Comparison of ENCODE assay signal across 27 cellular contexts in genomic region chr2:67204349-67204748, GRCh38.
"Had no signal": no experiment of that assay in that cellular context is flagged by ENCODE, and none has a peak within 500 bp of the region (broad histone marks: within the 10 kb centered on the region; RNA-seq: fewer than 3 reads in every experiment).

No MANE protein-coding gene starts in this region.

- H3K4me3 ChIP-seq: colonic mucosa, coronary artery, dorsolateral prefrontal cortex, esophagus muscularis mucosa, esophagus squamous epithelium, gastrocnemius medialis, gastroesophageal sphincter, heart left ventricle, heart right ventricle had no signal

- H3K27ac ChIP-seq: colonic mucosa, coronary artery, dorsolateral prefrontal cortex, epithelial cell of prostate, esophagus muscularis mucosa, esophagus squamous epithelium, foreskin keratinocyte, gastrocnemius medialis, gastroesophageal sphincter, heart left ventricle, heart right ventricle had no signal

- H3K36me3 ChIP-seq: colonic mucosa, esophagus muscularis mucosa, esophagus squamous epithelium, gastrocnemius medialis, gastroesophageal sphincter, heart left ventricle, heart right ventricle had no signal

- H3K4me1 ChIP-seq: colonic mucosa, esophagus muscularis mucosa, esophagus squamous epithelium, foreskin keratinocyte, gastrocnemius medialis, gastroesophageal sphincter, heart left ventricle, heart right ventricle had no signal

- H3K27me3 ChIP-seq: colonic mucosa, esophagus muscularis mucosa, esophagus squamous epithelium, foreskin keratinocyte, gastrocnemius medialis, gastroesophageal sphincter, heart left ventricle, heart right ventricle had no signal

- FAIRE-seq: colon, endometrium, frontal cortex had no signal

- H3K9me3 ChIP-seq: colonic mucosa, esophagus muscularis mucosa, esophagus squamous epithelium, gastrocnemius medialis, gastroesophageal sphincter, heart left ventricle, heart right ventricle had no signal

- ATAC-seq: effector memory CD8-positive, alpha-beta T cell; esophagus mucosa; foreskin keratinocyte; gastrocnemius medialis; gastroesophageal sphincter; heart left ventricle; heart right ventricle had no signal

- DNase-seq: colonic mucosa; cortex of kidney; dermis blood vessel endothelial cell; dorsolateral prefrontal cortex; effector CD4-positive, alpha-beta T cell; effector CD8-positive, alpha-beta T cell; effector memory CD4-positive, alpha-beta T cell; effector memory CD8-positive, alpha-beta T cell; endodermal cell; erythroblast; esophagus squamous epithelium; foreskin fibroblast; foreskin keratinocyte; foreskin melanocyte; gastrocnemius medialis; glutamatergic neuron; head of caudate nucleus; heart left ventricle; heart right ventricle had no signal
